ENCODE assay signal across 1 cellular context in the genomic region with DNA sequence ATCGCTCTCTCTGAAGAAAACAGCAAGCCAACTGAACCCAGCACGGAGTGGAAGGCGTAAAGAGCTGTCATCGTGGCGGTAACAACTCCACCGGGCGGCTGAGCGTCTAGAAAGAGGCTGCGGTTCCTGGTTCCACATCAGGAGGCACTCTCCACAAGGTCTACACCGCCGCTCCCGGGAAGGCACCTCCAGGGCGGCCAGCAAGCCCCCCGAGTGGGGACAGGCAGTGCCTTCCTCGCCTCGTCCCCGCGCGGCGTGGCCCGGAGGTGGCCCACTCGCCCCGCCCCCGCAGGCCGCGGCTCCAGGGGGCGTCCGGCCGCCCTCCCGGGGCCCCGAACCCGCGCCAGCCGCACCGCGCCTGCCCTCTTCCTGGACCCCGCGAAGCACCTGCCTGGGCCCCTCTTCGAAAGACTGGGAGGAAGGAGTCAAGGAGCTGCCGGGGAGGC.
TF ChIP-seq lines count a peak whose summit lies in the region.

No MANE protein-coding gene starts in this region.

TF ChIP-seq in K562, 482 proteins besides CTCF, POLR2A, EP300 and RAD21 (continued from another document and continues in another):
- 0 out of 2 replicates have a peak, but pooled peaks have one; percentile 4 for TF ChIP-seq ZBTB40 (IDR thresholded peaks at IDR 0.05)
- TF ChIP-seq ZBTB40 (CRISPR knock-in tag; IDR thresholded peaks at IDR 0.05) = no peak
- no peak for TF ChIP-seq NR3C1 (CRISPR knock-in tag; IDR thresholded peaks at IDR 0.05)
- no peak for TF ChIP-seq KHSRP (IDR thresholded peaks at IDR 0.05)
- TF ChIP-seq ZBTB11 (CRISPR knock-in tag; IDR thresholded peaks at IDR 0.05) = no peak
- TF ChIP-seq SRSF9 (IDR thresholded peaks at IDR 0.05; ENCODE audit: borderline replicate concordance, low read depth, low read length) = no peak
- TF ChIP-seq ZFP30 (CRISPR knock-in tag; IDR thresholded peaks at IDR 0.05; ENCODE audit: borderline replicate concordance) = no peak
- TF ChIP-seq CBX1 (IDR thresholded peaks at IDR 0.05; ENCODE audit: low read depth) = peak; percentile 83
- TF ChIP-seq MBD2 (IDR thresholded peaks at IDR 0.05; ENCODE audit: borderline replicate concordance, low read depth) = no peak
- TF ChIP-seq NCOA1 (IDR thresholded peaks at IDR 0.05; ENCODE audit: low read depth) = no peak
- TF ChIP-seq BRD9 (IDR thresholded peaks at IDR 0.05; ENCODE audit: low read depth, partially characterized antibody) = no peak
- TF ChIP-seq TBL1XR1 (IDR thresholded peaks at IDR 0.05; ENCODE audit: low read length in 2 of 2) = no peak
- TF ChIP-seq NONO (IDR thresholded peaks at IDR 0.05; ENCODE audit: low read depth in 2 of 2, low read length in 1 of 2) = peak in 1 of 2 experiments; percentile 59; a peak in 1 of 4 replicates
- TF ChIP-seq, protein P1, sequence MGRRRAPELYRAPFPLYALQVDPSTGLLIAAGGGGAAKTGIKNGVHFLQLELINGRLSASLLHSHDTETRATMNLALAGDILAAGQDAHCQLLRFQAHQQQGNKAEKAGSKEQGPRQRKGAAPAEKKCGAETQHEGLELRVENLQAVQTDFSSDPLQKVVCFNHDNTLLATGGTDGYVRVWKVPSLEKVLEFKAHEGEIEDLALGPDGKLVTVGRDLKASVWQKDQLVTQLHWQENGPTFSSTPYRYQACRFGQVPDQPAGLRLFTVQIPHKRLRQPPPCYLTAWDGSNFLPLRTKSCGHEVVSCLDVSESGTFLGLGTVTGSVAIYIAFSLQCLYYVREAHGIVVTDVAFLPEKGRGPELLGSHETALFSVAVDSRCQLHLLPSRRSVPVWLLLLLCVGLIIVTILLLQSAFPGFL (CRISPR knock-in tag; IDR thresholded peaks at IDR 0.05) = no peak
- no peak for TF ChIP-seq LCOR (CRISPR knock-in tag; IDR thresholded peaks at IDR 0.05)
- TF ChIP-seq THRAP3 (IDR thresholded peaks at IDR 0.05; ENCODE audit: borderline replicate concordance) = no peak
- peak; percentile 35; the same call in 1 of the 2 replicates for TF ChIP-seq EGR1 (conservative IDR thresholded peaks at IDR 0.05)
- TF ChIP-seq TEAD1 (CRISPR knock-in tag; IDR thresholded peaks at IDR 0.05) = peak in 1 of 2 experiments; percentile 42; a peak in 1 of 4 replicates
- TF ChIP-seq ZNF445 (CRISPR knock-in tag; IDR thresholded peaks at IDR 0.05; ENCODE audit: low read depth) = no peak
- TF ChIP-seq CBX3 (IDR thresholded peaks at IDR 0.05; ENCODE audit: borderline replicate concordance in 1 of 2, low read length in 2 of 2) = peak in 1 of 2 experiments; percentile 87; a peak in 2 of 3 replicates
- TF ChIP-seq ELK3 (CRISPR knock-in tag; IDR thresholded peaks at IDR 0.05) = no peak
- TF ChIP-seq CREB3L1 (IDR thresholded peaks at IDR 0.05; ENCODE audit: borderline replicate concordance, low read depth) = no peak
- no peak for TF ChIP-seq KAT7 (CRISPR knock-in tag; IDR thresholded peaks at IDR 0.05; ENCODE audit: borderline replicate concordance)
- TF ChIP-seq KDM2B (CRISPR knock-in tag; IDR thresholded peaks at IDR 0.05) = no peak
- 0 out of 2 replicates have a peak, but pooled peaks have one; percentile 6 for TF ChIP-seq ATF7 (IDR thresholded peaks at IDR 0.05)
- 0 out of 2 replicates have a peak, but pooled peaks have one; percentile 33 for TF ChIP-seq ELF1 (tag; IDR thresholded peaks at IDR 0.05)
- TF ChIP-seq ZNF318 (IDR thresholded peaks at IDR 0.05; ENCODE audit: borderline replicate concordance in 1 of 2, low read depth in 1 of 2) = no peak
- no peak for TF ChIP-seq CBX2 (IDR thresholded peaks at IDR 0.05; ENCODE audit: insufficient read depth, low read length, poor library complexity, severe bottlenecking)
- TF ChIP-seq ELF4 (CRISPR knock-in tag; IDR thresholded peaks at IDR 0.05) = no peak
